In genomic region chr17:80509311-80509710, GRCh38 we compare ENCODE assay signal across 1 cellular context.
A peak's percentile ranks its signal among the peaks of the same experiment; 100 is the strongest.
TF ChIP-seq lines count a peak whose summit lies in the region.

No MANE protein-coding gene starts in this region.

TF ChIP-seq in K562, 482 proteins besides CTCF, POLR2A, EP300 and RAD21:
- TF ChIP-seq ZNF121 (CRISPR knock-in tag; conservative IDR thresholded peaks at IDR 0.05) = peak; percentile 50; the same call in 1 of the 2 replicates
- TF ChIP-seq ZNF253 (CRISPR knock-in tag; conservative IDR thresholded peaks at IDR 0.05) = no peak
